Comparison of ENCODE assay signal across 9 cellular contexts in the genomic region with DNA sequence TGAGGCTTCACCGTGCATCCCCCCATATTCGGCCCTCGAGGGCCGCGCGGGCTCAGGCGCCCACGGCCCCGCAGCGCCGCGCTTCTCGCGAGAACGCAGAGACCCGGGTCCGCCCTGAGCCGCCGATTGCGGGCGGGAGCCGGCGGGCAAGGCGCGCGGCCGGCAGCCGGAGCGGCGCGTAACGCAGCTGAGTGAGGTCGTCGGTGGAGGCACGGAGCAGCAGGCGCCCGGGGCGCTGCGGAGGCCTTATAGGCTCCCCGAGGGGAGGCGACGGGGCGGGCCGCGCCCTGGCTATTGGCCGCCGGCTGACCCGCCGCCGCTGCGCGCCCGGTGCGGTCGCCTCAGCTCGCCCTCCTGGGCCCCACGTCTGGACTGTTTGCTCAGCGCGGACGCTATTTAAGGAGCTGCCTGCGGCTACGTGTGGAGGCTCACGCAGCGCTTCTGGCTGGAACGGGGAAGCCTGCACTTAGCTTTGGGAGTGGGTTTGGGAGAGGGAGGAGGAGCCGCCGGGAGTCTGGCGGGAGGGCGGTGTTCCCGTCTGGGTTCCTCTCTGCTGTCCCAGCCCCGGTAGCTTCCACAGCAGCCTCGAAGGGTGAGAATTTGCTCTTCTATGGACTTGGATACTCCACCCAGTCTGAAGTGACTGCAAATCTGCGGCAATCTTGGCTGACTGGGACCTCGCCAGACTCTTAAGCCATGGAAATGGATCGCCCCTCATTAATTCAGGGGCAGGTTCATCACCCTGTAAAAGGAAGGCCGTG. TPM values are rescaled to one million over a fixed set of nuclear protein-coding genes. Genes with fewer than 3 reads are reported as not detected.
DNase-seq lines count a peak whose midpoint lies in the region; ATAC-seq, FAIRE-seq and TF ChIP-seq lines count a peak whose summit lies in the region.
"Had no signal": no experiment of that assay in that cellular context is flagged by ENCODE, and none has a peak within 500 bp of the region (broad histone marks: within the 10 kb centered on the region; RNA-seq: fewer than 3 reads in every experiment).

PLOD2 (minus strand) TSS at position 221 of the 761 bp plus-strand sequence; CDS start at position 26, 195 bp downstream.

- H3K9me3 Mint-ChIP-seq in activated B cell treated with CpG ODN at 0.5 μM for 24 hours, result no peaks in the 10 kb centered on the region

- peak within 1 kb of the TSS; percentile 83 for H3K27ac ChIP-seq in temporal lobe (ENCODE audit: low read depth, low read length)
- H3K27ac ChIP-seq: BLaER1 treated with 17β-estradiol and CSF1 and Interleukin-3, amounts not matched to agents 10 nM and 100 nM had no signal

- ATAC-seq in activated B cell treated with CpG ODN at 0.5 μM for 24 hours (ENCODE audit: low read depth), result no peak

- peak within 1 kb of the TSS; percentile 68 for H3K4me3 ChIP-seq in epithelial cell of proximal tubule (ENCODE audit: low read depth, low read length)
- H3K4me3 ChIP-seq: BLaER1 treated with 17β-estradiol and CSF1 and Interleukin-3, amounts not matched to agents 10 nM and 100 nM had no signal

- DNase-seq in NCI-H2081 (lab: John Stamatoyannopoulos, UW) (peak; percentile 88 to 89), NCI-H2081 treated with DMSO at 0.1 percent for 48 hours (lab: John Stamatoyannopoulos, UW) (no peak), H54 (ENCODE audit: insufficient read length, low spot score) (peak; percentile 42), NCI-H1105 treated with DMSO at 0.1 percent for 48 hours (lab: John Stamatoyannopoulos, UW) (peak; percentile 85), activated B cell treated with CpG ODN at 0.5 μM for 24 hours (peak; percentile 17), epithelial cell of proximal tubule (ENCODE audit: low read depth) (no peak), mesenteric fat pad (ENCODE audit: low spot score) (peak; percentile 91)

- no peak within 1 kb of the TSS for H3K27ac Mint-ChIP-seq in activated B cell treated with CpG ODN at 0.5 μM for 24 hours

- peaks cover 15% of the 10 kb centered on the region for H3K4me1 Mint-ChIP-seq in activated B cell treated with CpG ODN at 0.5 μM for 24 hours

- H3K4me3 Mint-ChIP-seq in activated B cell treated with CpG ODN at 0.5 μM for 24 hours, result peak within 1 kb of the TSS; percentile 33

- no peak for FAIRE-seq in H54 (lab: Jason Lieb, UNC)

- POLR2A ChIA-PET in activated B cell treated with CpG ODN at 0.5 μM for 24 hours (lab: Charles Lee), result no interaction called here

- TF ChIP-seq CTCF in activated B cell treated with CpG ODN at 0.5 μM for 24 hours (IDR thresholded peaks at IDR 0.05) (no peak), epithelial cell of proximal tubule (conservative IDR thresholded peaks at IDR 0.05; ENCODE audit: low read depth, low read length) (no peak)

- no peaks in the 10 kb centered on the region for H3K36me3 Mint-ChIP-seq in activated B cell treated with CpG ODN at 0.5 μM for 24 hours (ENCODE audit: low read depth)

- CTCF ChIA-PET in activated B cell treated with CpG ODN at 0.5 μM for 24 hours (lab: Charles Lee), result no interaction called here

- intact Hi-C loops in activated B cell treated with CpG ODN at 0.5 μM for 24 hours (cut with micrococcal nuclease), result no loop called here

- peak; percentile 85 for TF ChIP-seq POLR2A in H54 (IDR thresholded peaks at IDR 0.05; ENCODE audit: low read depth, low read length)

- peaks cover 37% of the 10 kb centered on the region for H3K27me3 Mint-ChIP-seq in activated B cell treated with CpG ODN at 0.5 μM for 24 hours

RNA-seq across cellular contexts. Expression of gene PLOD2, which starts in this region (rescaled TPM):
- total RNA-seq in activated B cell treated with CpG ODN at 0.5 μM for 24 hours (not detected in 2 replicates), epithelial cell of proximal tubule (31.0 and 82.6 TPM in 2 replicates), mesenteric fat pad (219 TPM), temporal lobe (11.3 TPM)

Comparison
In these comparisons a context has a peak if more than half of its experiments do, and no peak if none do; other contexts are left out.
1. RNA of gene PLOD2 (total RNA-seq): 219 TPM in mesenteric fat pad (single experiment), 31.0 to 82.6 TPM in epithelial cell of proximal tubule and 11.3 TPM in temporal lobe (single experiment); not detected in activated B cell treated with CpG ODN at 0.5 μM for 24 hours; every median in the first group is over 10 times any median in the second.
2. DNase-seq: peak in NCI-H2081 (2 of 2), H54 (single experiment), NCI-H1105 treated with DMSO at 0.1 percent for 48 hours (single experiment) and mesenteric fat pad (single experiment); none in NCI-H2081 treated with DMSO at 0.1 percent for 48 hours (single experiment) and epithelial cell of proximal tubule (single experiment).
3. Peak in DNase-seq in activated B cell treated with CpG ODN at 0.5 μM for 24 hours; RNA of the gene not detected or under 1 TPM.